In the genomic region with DNA sequence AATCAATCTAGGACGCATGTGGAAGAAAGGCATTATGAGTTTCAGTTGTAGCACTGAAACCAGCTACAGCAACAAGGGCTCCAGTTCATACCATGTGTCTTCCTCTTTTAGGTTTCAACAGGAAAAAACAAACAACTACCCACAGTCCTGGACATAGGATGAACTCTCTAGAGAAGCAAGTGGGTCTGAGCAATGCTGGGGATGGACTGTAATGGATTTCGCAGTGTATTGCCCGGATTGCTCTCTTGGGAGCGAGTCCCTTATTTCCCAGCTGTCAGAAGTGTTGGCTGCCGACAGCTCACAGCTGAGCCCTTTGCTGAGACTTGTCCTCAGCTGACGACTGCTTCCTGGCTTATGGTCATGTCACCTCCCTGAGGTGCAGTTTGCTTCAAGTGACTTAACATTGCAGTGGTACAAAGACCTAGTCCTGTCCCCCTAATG, we compare ENCODE assay signal across 9 cellular contexts. TPM values are rescaled to one million over a fixed set of nuclear protein-coding genes. Genes with fewer than 3 reads are reported as not detected.
DNase-seq lines count a peak whose midpoint lies in the region; ATAC-seq lines count a peak whose summit lies in the region.
"Had no signal": no experiment of that assay in that cellular context is flagged by ENCODE, and none has a peak within 500 bp of the region (broad histone marks: within the 10 kb centered on the region; RNA-seq: fewer than 3 reads in every experiment).

No MANE protein-coding gene starts in this region.

- peaks cover 16% of the 10 kb centered on the region for H3K4me1 Mint-ChIP-seq in activated CD8-positive, alpha-beta memory T cell treated with anti-CD3 and anti-CD28 coated beads, Interleukin-2, amount 10 ng/mL, durations not matched to agents 7 days and 5 days

- peaks cover under 1% of the 10 kb centered on the region for H3K27me3 Mint-ChIP-seq in activated CD8-positive, alpha-beta memory T cell treated with anti-CD3 and anti-CD28 coated beads, Interleukin-2, amount 10 ng/mL, durations not matched to agents 7 days and 5 days

- intact Hi-C loops in sciatic nerve (cut with DNase I), result no loop called here

- H3K9me3 Mint-ChIP-seq in activated CD8-positive, alpha-beta memory T cell treated with anti-CD3 and anti-CD28 coated beads, Interleukin-2, amount 10 ng/mL, durations not matched to agents 7 days and 5 days (ENCODE audit: low read depth), result no peaks in the 10 kb centered on the region

- peak overlapping the region; percentile 29 for H3K27ac Mint-ChIP-seq in activated CD8-positive, alpha-beta memory T cell treated with anti-CD3 and anti-CD28 coated beads, Interleukin-2, amount 10 ng/mL, durations not matched to agents 7 days and 5 days

- CTCF ChIA-PET in activated CD8-positive, alpha-beta memory T cell treated with anti-CD3 and anti-CD28 coated beads, Interleukin-2, amount 10 ng/mL, durations not matched to agents 7 days and 5 days (lab: Charles Lee), result interaction anchor here (0.9 to 1.7 kb wide), 2 partner anchors 9 to 13 kb away, joined by 3 to 4 read pairs; no protein-coding TSS in a partner anchor

- peak; percentile 32 for ATAC-seq in activated CD8-positive, alpha-beta memory T cell treated with anti-CD3 and anti-CD28 coated beads, Interleukin-2, amount 10 ng/mL, durations not matched to agents 7 days and 5 days
- ATAC-seq in HG02970 (IDR thresholded peaks at IDR 0.05; ENCODE audit: low FRiP score, unreplicated experiment), result peak; percentile 38
- ATAC-seq in sciatic nerve, result peak; percentile 63
- ATAC-seq: A549 had no signal

- peaks cover 2% of the 10 kb centered on the region for H3K36me3 Mint-ChIP-seq in activated CD8-positive, alpha-beta memory T cell treated with anti-CD3 and anti-CD28 coated beads, Interleukin-2, amount 10 ng/mL, durations not matched to agents 7 days and 5 days

- no peak overlapping the region for H3K4me3 Mint-ChIP-seq in activated CD8-positive, alpha-beta memory T cell treated with anti-CD3 and anti-CD28 coated beads, Interleukin-2, amount 10 ng/mL, durations not matched to agents 7 days and 5 days

- DNase-seq in activated CD8-positive, alpha-beta memory T cell treated with anti-CD3 and anti-CD28 coated beads, Interleukin-2, amount 10 ng/mL, durations not matched to agents 7 days and 5 days, result no peak
- DNase-seq in activated CD8-positive, alpha-beta memory T cell treated with anti-CD3 and anti-CD28 coated beads, Interleukin-2, amount 50 U/mL, for 48 hours, result no peak
- DNase-seq in NOMO-1 treated with dmso at 0.1 percent for 144 hours (lab: John Stamatoyannopoulos, UW; ENCODE audit: unreplicated experiment), result peak; percentile 77
- DNase-seq in sciatic nerve (ENCODE audit: low spot score), result no peak
- DNase-seq in stimulated activated CD4-positive, alpha-beta T cell treated with anti-CD3 and anti-CD28 coated beads, Interleukin-15, amount 100 ng/mL, for 24 hours, result no peak
- DNase-seq in SHP77 (lab: John Stamatoyannopoulos, UW), result no peak
- no peak for DNase-seq in COLO668 (lab: John Stamatoyannopoulos, UW; ENCODE audit: unreplicated experiment)

RNA-seq across cellular contexts. Expression of gene MYCBP2, which starts 12.1 kb away (rescaled TPM):
- 100 to 1,000 TPM; 106 to 122 TPM for total RNA-seq in activated CD8-positive, alpha-beta memory T cell treated with anti-CD3 and anti-CD28 coated beads, Interleukin-2, amount 10 ng/mL, durations not matched to agents 7 days and 5 days
- 137 TPM for total RNA-seq in sciatic nerve
